ENCODE assay signal across 15 cellular contexts in the genomic region with DNA sequence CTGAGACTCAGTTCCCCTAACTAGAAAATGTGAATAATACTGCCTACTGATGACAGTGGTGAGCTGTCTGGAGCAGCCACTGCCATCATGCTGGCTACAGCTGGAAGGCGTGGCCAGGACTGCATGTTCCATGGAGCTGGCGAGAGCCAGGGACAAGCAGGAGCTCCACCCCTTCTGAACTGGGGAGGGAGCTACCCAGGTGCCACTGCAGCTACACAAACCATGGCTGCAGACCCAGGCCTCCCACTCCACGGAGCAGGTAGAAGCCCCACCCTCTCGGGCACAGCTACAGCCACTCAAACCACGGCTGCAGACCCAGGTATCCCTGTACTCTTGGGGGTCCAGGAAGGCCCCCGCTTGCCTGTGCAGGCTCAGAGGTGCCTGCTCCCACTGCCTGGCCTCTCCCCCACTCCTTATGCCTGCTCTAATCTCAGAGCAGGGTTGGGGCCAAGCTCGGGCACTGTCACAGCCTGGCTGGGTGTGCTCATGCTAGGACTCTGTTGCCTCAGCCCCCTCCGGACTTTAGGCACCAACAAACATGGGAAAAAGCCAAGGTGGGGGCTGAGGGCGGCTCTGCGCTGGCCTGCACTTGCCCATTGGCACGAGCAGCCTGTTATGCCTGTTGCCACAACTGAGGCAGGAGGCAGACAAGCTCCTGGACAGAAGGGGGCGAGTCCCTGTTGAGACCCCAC. TPM values are rescaled to one million over a fixed set of nuclear protein-coding genes. Genes with fewer than 3 reads are reported as not detected.
DNase-seq lines count a peak whose midpoint lies in the region; ATAC-seq and TF ChIP-seq lines count a peak whose summit lies in the region.
"Had no signal": no experiment of that assay in that cellular context is flagged by ENCODE, and none has a peak within 500 bp of the region (broad histone marks: within the 10 kb centered on the region; RNA-seq: fewer than 3 reads in every experiment).

No MANE protein-coding gene starts in this region.

- H3K27ac ChIP-seq in heart right ventricle, result peak overlapping the region in 5 of 10 donors; percentile 8 to 55 (median 37)
- H3K27ac ChIP-seq: epithelial cell of prostate, WERI-Rb-1 had no signal

- H3K9me3 Mint-ChIP-seq in osteocyte (ENCODE audit: unreplicated experiment), result peaks cover 5% of the 10 kb centered on the region

- intact Hi-C loops in heart right ventricle (cut with DNase I), result no loop called here

- H3K4me3 ChIP-seq in heart right ventricle, result no peak overlapping the region

- no peaks in the 10 kb centered on the region for H3K36me3 ChIP-seq in heart right ventricle
- H3K36me3 ChIP-seq: WERI-Rb-1 had no signal

- peaks cover 17% of the 10 kb centered on the region for H3K36me3 Mint-ChIP-seq in osteocyte (ENCODE audit: unreplicated experiment)

- H3K4me1 ChIP-seq in heart right ventricle, result peaks cover 0 to 54% (median 43%) of the 10 kb centered on the region in 9 donors

- no peaks in the 10 kb centered on the region for H3K27me3 Mint-ChIP-seq in osteocyte (ENCODE audit: unreplicated experiment)
- H3K27me3 Mint-ChIP-seq: CD4-positive, alpha-beta memory T cell had no signal

- peak overlapping the region; percentile 68 for H3K27ac Mint-ChIP-seq in osteocyte (ENCODE audit: unreplicated experiment)

- 77 to 86% methylated on average over 12 of the region's 12 CpGs for WGBS in heart right ventricle, 2 donors

- H3K4me1 Mint-ChIP-seq in osteocyte (ENCODE audit: unreplicated experiment), result peaks cover 49% of the 10 kb centered on the region

- no peak overlapping the region for H3K4me3 Mint-ChIP-seq in osteocyte (ENCODE audit: unreplicated experiment)
- H3K4me3 Mint-ChIP-seq: CD4-positive, alpha-beta memory T cell had no signal

- ATAC-seq in heart right ventricle (peak; percentile 74 to 98 (median 94)), HG03097 (IDR thresholded peaks at IDR 0.05; ENCODE audit: low FRiP score, unreplicated experiment) (no peak)

- peak; percentile 20 for DNase-seq in NCI-H748 (lab: John Stamatoyannopoulos, UW; ENCODE audit: unreplicated experiment)
- DNase-seq in NCI-H748 treated with DMSO at 0.1 percent for 48 hours (lab: John Stamatoyannopoulos, UW), result no peak
- peak; percentile 34 to 64 for DNase-seq in heart right ventricle
- no peak for DNase-seq in osteocyte (ENCODE audit: extremely low spot score, unreplicated experiment)
- no peak for DNase-seq in AG08395 (ENCODE audit: low spot score)
- DNase-seq in stimulated activated CD4-positive, alpha-beta T cell treated with anti-CD3 and anti-CD28 coated beads, Interleukin-4, amount 100 ng/mL, for 24 hours, result no peak
- DNase-seq in NCI-H524 (lab: John Stamatoyannopoulos, UW), result no peak
- DNase-seq: amniotic stem cell, DMS79 treated with DMSO at 0.1 percent for 48 hours, NCI-H2029, NCI-H774, WERI-Rb-1 had no signal

- TF ChIP-seq CTCF in heart right ventricle (IDR thresholded peaks at IDR 0.05) (no peak), osteocyte (IDR thresholded peaks at IDR 0.05) (no peak)

- H3K9me3 ChIP-seq in heart right ventricle, result no peaks in the 10 kb centered on the region

- H3K27me3 ChIP-seq in heart right ventricle, result no peaks in the 10 kb centered on the region

RNA-seq across cellular contexts. Expression of a gene that starts 51.7 kb away (rescaled TPM):
- total RNA-seq in heart right ventricle (10 to 100 TPM; 20.2 to 29.4 (median 22.0) TPM), osteocyte (73.8 and 79.7 TPM in 2 replicates)
- 1 to 10 TPM; 2.5 to 5.3 TPM for polyA plus RNA-seq in heart right ventricle

Comparison
In these comparisons a context has a peak if more than half of its experiments do, and no peak if none do; other contexts are left out.
1. DNase-seq: peak in NCI-H748 (single experiment) and heart right ventricle (2 of 2); none in NCI-H748 treated with DMSO at 0.1 percent for 48 hours (single experiment), osteocyte (single experiment), AG08395 (single experiment), stimulated activated CD4-positive, alpha-beta T cell treated with anti-CD3 and anti-CD28 coated beads, Interleukin-4, amount 100 ng/mL, for 24 hours (single experiment) and NCI-H524 (0 of 2).